1 cellular context compared by ENCODE assay signal in the genomic region with DNA sequence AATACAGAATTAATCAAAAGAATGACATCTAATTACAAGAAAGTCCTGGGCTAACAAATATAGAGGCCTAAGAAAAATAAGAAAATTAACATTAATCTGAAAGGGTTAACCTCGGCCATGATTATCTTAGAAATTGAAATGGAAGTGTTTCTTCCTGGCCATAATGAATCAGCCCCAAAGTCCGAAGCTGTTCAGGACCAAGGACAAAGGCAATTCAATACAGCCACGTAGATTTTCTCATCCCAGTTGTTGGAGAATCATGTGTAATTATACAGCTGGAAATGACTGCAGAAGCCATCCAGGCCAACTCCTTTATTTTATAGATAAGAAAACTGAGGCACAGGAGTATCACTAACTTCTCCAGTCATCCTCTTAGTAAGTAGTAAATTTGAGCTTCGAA.
A peak's percentile ranks its signal among the peaks of the same experiment; 100 is the strongest.
TF ChIP-seq lines count a peak whose summit lies in the region.

No MANE protein-coding gene starts in this region.

TF ChIP-seq in SK-N-SH, 30 proteins besides CTCF, POLR2A, EP300 and RAD21 (continued from another document):
- TF ChIP-seq, protein P1, sequence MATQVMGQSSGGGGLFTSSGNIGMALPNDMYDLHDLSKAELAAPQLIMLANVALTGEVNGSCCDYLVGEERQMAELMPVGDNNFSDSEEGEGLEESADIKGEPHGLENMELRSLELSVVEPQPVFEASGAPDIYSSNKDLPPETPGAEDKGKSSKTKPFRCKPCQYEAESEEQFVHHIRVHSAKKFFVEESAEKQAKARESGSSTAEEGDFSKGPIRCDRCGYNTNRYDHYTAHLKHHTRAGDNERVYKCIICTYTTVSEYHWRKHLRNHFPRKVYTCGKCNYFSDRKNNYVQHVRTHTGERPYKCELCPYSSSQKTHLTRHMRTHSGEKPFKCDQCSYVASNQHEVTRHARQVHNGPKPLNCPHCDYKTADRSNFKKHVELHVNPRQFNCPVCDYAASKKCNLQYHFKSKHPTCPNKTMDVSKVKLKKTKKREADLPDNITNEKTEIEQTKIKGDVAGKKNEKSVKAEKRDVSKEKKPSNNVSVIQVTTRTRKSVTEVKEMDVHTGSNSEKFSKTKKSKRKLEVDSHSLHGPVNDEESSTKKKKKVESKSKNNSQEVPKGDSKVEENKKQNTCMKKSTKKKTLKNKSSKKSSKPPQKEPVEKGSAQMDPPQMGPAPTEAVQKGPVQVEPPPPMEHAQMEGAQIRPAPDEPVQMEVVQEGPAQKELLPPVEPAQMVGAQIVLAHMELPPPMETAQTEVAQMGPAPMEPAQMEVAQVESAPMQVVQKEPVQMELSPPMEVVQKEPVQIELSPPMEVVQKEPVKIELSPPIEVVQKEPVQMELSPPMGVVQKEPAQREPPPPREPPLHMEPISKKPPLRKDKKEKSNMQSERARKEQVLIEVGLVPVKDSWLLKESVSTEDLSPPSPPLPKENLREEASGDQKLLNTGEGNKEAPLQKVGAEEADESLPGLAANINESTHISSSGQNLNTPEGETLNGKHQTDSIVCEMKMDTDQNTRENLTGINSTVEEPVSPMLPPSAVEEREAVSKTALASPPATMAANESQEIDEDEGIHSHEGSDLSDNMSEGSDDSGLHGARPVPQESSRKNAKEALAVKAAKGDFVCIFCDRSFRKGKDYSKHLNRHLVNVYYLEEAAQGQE (IDR thresholded peaks at IDR 0.05; ENCODE audit: low read depth, low read length) = peak; percentile 91
